1 cellular context compared by ENCODE assay signal in the genomic region with DNA sequence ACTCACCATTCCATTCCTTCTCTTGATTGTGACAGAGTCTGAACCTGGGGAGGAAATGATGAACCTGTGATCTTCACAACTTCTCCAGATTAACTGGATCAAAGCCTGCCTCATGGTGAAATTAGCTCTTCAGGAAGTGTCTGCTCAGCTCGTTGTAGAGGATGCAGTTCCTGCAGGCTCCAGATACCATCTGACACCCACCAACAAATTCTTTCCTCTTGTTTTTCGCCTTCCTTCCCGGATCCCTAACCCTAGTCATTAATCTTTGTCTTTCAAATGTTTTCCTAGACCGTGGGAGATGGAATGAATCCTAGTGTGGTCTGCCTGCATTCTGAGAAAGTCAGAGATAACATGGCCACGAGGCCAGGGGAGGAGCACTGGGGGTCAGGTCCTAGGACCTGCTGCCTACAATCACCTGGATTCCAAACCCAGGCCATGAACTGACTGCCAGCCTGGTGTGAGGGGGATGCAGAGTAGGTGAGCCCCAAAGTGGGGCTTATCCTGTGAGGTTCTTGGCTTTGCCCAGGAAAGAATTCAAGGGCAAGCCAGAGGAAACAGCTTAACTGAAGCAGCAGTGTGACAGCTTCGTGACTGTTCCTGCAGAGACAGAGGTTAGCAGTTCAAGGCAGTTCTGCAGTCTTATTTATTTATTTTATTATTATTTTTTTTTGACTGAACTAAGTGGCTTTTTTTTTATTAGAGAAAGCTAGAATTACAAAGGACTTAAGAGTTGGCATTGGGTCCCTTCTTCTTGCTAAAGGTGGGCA.
TF ChIP-seq lines count a peak whose summit lies in the region.

No MANE protein-coding gene starts in this region.

TF ChIP-seq in H1, 55 proteins besides CTCF, POLR2A, EP300 and RAD21:
- TF ChIP-seq, protein P1, sequence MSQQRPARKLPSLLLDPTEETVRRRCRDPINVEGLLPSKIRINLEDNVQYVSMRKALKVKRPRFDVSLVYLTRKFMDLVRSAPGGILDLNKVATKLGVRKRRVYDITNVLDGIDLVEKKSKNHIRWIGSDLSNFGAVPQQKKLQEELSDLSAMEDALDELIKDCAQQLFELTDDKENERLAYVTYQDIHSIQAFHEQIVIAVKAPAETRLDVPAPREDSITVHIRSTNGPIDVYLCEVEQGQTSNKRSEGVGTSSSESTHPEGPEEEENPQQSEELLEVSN (IDR thresholded peaks at IDR 0.05): no peak
- TF ChIP-seq GTF2F1 (IDR thresholded peaks at IDR 0.05; ENCODE audit: borderline replicate concordance, low read depth, low read length): no peak
- no peak for TF ChIP-seq EGR1 (IDR thresholded peaks at IDR 0.05; ENCODE audit: borderline replicate concordance, low read depth, low read length)
- no peak for TF ChIP-seq SP4 (IDR thresholded peaks at IDR 0.05; ENCODE audit: low read length)
- TF ChIP-seq SIX5 (IDR thresholded peaks at IDR 0.05; ENCODE audit: low read depth, low read length): no peak
- no peak for TF ChIP-seq CBX8 (IDR thresholded peaks at IDR 0.05; ENCODE audit: borderline replicate concordance, low read depth, low read length)
- TF ChIP-seq SP1 (IDR thresholded peaks at IDR 0.05; ENCODE audit: low read depth, low read length): no peak
- TF ChIP-seq MAX (IDR thresholded peaks at IDR 0.05): no peak
- TF ChIP-seq FOSL1 (IDR thresholded peaks at IDR 0.05; ENCODE audit: insufficient read depth, low read depth, low read length): no peak
- TF ChIP-seq CREB1 (IDR thresholded peaks at IDR 0.05): no peak
